In the genomic region with DNA sequence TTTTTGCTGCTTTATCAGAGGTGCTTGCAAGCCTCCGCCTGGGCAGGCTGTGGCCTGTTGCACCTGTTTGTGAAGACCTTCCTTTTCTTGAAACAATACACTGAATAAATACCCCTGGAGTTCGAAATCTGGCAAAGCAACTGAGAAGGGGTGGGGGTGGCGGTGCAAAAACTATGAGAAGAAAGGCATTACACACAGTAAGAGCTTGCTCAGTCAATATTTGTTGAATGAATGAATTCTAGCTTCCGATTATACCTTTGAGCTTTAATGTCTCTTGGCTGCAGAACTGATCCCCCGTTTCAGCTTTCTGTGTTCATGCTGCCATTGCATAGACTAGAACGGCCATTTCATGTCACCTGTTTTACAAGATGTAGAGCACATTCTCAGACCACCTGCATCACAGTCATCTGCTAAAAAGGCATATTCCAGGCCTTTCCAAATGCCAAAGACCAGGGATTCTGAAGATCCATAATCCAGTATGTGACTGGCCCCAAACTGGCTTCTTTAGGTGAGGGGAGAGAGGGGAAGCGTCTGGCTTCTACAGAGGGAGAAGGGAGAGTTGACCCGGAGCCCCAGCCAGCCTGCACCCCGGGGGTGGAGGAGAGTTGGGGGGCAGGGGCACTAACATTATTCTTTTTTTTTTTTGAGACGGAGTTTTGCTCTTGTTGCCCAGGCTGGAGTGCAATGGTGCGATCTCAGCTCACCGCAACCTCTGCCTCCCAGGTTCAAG, we compare ENCODE assay signal across 1 cellular context.
TF ChIP-seq lines count a peak whose summit lies in the region.

No MANE protein-coding gene starts in this region.

TF ChIP-seq in HepG2, 621 proteins besides CTCF, POLR2A, EP300 and RAD21 (continued from another document and continues in another):
- TF ChIP-seq RBM39 (IDR thresholded peaks at IDR 0.05; ENCODE audit: low read depth, low read length, poor library complexity, severe bottlenecking) (no peak), ZNF496 (CRISPR knock-in tag; IDR thresholded peaks at IDR 0.05; ENCODE audit: insufficient replicate concordance) (no peak), ZFP36L1 (CRISPR knock-in tag; IDR thresholded peaks at IDR 0.05) (no peak), RBFOX2 (IDR thresholded peaks at IDR 0.05; ENCODE audit: low read depth, low read length) (no peak), KLF13 (CRISPR knock-in tag; IDR thresholded peaks at IDR 0.05) (no peak), ZNF451 (CRISPR knock-in tag; IDR thresholded peaks at IDR 0.05) (no peak), ZNF775 (CRISPR knock-in tag; IDR thresholded peaks at IDR 0.05; ENCODE audit: borderline replicate concordance) (no peak), PLRG1 (conservative IDR thresholded peaks at IDR 0.05) (no peak), PCBP2 (optimal IDR thresholded peaks at IDR 0.05; ENCODE audit: low read depth, low read length, poor library complexity, severe bottlenecking) (no peak), ZNF331 (CRISPR knock-in tag; IDR thresholded peaks at IDR 0.05) (peak; percentile 45), ZNF547 (CRISPR knock-in tag; IDR thresholded peaks at IDR 0.05) (no peak), ZBTB8A (CRISPR knock-in tag; IDR thresholded peaks at IDR 0.05; ENCODE audit: borderline replicate concordance, low read depth) (no peak), HNRNPL (IDR thresholded peaks at IDR 0.05; ENCODE audit: low read depth, low read length) (no peak), SAFB2 (CRISPR knock-in tag; IDR thresholded peaks at IDR 0.05; ENCODE audit: borderline replicate concordance, low read depth) (no peak), NCOA1 (CRISPR knock-in tag; IDR thresholded peaks at IDR 0.05) (no peak), RCOR2 (CRISPR knock-in tag; IDR thresholded peaks at IDR 0.05) (peak; percentile 56; the same call in 1 of the 2 replicates), ZNF720 (CRISPR knock-in tag; IDR thresholded peaks at IDR 0.05) (no peak), SYNCRIP (IDR thresholded peaks at IDR 0.05; ENCODE audit: insufficient read depth, low read depth, low read length) (no peak), PPARG (CRISPR knock-in tag; conservative IDR thresholded peaks at IDR 0.05) (no peak; the same call in 1 of the 2 replicates), FOXO1 (CRISPR knock-in tag; IDR thresholded peaks at IDR 0.05) (peak; percentile 64), ATM (IDR thresholded peaks at IDR 0.05; ENCODE audit: borderline replicate concordance) (no peak), MEF2D (CRISPR knock-in tag; IDR thresholded peaks at IDR 0.05) (peak; percentile 78), ONECUT2 (CRISPR knock-in tag; IDR thresholded peaks at IDR 0.05) (no peak), SRSF1 (optimal IDR thresholded peaks at IDR 0.05; ENCODE audit: low read depth, low read length) (no peak), ETV6 (CRISPR knock-in tag; conservative IDR thresholded peaks at IDR 0.05) (no peak), ELF3 (CRISPR knock-in tag; IDR thresholded peaks at IDR 0.05) (peak; percentile 70; the same call in 1 of the 2 replicates), SNAPC2 (CRISPR knock-in tag; IDR thresholded peaks at IDR 0.05) (no peak; the same call in 1 of the 2 replicates), BORCS8-MEF2B (CRISPR knock-in tag; IDR thresholded peaks at IDR 0.05) (no peak), ZNF138 (CRISPR knock-in tag; IDR thresholded peaks at IDR 0.05; ENCODE audit: low read depth) (no peak), TSC22D2 (CRISPR knock-in tag; IDR thresholded peaks at IDR 0.05; ENCODE audit: borderline replicate concordance) (no peak), ERF (CRISPR knock-in tag; IDR thresholded peaks at IDR 0.05) (peak; percentile 43; the same call in 1 of the 2 replicates), ZNF224 (CRISPR knock-in tag; IDR thresholded peaks at IDR 0.05) (no peak), ZBTB38 (CRISPR knock-in tag; IDR thresholded peaks at IDR 0.05) (no peak; the same call in 1 of the 2 replicates)
- TF ChIP-seq, protein P1, sequence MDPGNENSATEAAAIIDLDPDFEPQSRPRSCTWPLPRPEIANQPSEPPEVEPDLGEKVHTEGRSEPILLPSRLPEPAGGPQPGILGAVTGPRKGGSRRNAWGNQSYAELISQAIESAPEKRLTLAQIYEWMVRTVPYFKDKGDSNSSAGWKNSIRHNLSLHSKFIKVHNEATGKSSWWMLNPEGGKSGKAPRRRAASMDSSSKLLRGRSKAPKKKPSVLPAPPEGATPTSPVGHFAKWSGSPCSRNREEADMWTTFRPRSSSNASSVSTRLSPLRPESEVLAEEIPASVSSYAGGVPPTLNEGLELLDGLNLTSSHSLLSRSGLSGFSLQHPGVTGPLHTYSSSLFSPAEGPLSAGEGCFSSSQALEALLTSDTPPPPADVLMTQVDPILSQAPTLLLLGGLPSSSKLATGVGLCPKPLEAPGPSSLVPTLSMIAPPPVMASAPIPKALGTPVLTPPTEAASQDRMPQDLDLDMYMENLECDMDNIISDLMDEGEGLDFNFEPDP (CRISPR knock-in tag; conservative IDR thresholded peaks at IDR 0.05) = no peak
- TF ChIP-seq, protein P2, sequence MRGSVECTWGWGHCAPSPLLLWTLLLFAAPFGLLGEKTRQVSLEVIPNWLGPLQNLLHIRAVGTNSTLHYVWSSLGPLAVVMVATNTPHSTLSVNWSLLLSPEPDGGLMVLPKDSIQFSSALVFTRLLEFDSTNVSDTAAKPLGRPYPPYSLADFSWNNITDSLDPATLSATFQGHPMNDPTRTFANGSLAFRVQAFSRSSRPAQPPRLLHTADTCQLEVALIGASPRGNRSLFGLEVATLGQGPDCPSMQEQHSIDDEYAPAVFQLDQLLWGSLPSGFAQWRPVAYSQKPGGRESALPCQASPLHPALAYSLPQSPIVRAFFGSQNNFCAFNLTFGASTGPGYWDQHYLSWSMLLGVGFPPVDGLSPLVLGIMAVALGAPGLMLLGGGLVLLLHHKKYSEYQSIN (CRISPR knock-in tag; IDR thresholded peaks at IDR 0.05; ENCODE audit: borderline replicate concordance) = no peak
- TF ChIP-seq, protein P3, sequence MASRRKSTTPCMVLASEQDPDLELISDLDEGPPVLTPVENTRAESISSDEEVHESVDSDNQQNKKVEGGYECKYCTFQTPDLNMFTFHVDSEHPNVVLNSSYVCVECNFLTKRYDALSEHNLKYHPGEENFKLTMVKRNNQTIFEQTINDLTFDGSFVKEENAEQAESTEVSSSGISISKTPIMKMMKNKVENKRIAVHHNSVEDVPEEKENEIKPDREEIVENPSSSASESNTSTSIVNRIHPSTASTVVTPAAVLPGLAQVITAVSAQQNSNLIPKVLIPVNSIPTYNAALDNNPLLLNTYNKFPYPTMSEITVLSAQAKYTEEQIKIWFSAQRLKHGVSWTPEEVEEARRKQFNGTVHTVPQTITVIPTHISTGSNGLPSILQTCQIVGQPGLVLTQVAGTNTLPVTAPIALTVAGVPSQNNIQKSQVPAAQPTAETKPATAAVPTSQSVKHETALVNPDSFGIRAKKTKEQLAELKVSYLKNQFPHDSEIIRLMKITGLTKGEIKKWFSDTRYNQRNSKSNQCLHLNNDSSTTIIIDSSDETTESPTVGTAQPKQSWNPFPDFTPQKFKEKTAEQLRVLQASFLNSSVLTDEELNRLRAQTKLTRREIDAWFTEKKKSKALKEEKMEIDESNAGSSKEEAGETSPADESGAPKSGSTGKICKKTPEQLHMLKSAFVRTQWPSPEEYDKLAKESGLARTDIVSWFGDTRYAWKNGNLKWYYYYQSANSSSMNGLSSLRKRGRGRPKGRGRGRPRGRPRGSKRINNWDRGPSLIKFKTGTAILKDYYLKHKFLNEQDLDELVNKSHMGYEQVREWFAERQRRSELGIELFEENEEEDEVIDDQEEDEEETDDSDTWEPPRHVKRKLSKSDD (CRISPR knock-in tag; IDR thresholded peaks at IDR 0.05; ENCODE audit: low read depth) = no peak
- TF ChIP-seq, protein P4, sequence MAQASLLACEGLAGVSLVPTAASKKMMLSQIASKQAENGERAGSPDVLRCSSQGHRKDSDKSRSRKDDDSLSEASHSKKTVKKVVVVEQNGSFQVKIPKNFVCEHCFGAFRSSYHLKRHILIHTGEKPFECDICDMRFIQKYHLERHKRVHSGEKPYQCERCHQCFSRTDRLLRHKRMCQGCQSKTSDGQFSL (CRISPR knock-in tag; IDR thresholded peaks at IDR 0.05) = no peak
- TF ChIP-seq, protein P5, sequence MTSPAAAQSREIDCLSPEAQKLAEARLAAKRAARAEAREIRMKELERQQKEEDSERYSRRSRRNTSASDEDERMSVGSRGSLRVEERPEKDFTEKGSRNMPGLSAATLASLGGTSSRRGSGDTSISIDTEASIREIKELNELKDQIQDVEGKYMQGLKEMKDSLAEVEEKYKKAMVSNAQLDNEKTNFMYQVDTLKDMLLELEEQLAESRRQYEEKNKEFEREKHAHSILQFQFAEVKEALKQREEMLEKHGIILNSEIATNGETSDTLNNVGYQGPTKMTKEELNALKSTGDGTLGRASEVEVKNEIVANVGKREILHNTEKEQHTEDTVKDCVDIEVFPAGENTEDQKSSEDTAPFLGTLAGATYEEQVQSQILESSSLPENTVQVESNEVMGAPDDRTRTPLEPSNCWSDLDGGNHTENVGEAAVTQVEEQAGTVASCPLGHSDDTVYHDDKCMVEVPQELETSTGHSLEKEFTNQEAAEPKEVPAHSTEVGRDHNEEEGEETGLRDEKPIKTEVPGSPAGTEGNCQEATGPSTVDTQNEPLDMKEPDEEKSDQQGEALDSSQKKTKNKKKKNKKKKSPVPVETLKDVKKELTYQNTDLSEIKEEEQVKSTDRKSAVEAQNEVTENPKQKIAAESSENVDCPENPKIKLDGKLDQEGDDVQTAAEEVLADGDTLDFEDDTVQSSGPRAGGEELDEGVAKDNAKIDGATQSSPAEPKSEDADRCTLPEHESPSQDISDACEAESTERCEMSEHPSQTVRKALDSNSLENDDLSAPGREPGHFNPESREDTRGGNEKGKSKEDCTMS (CRISPR knock-in tag; conservative IDR thresholded peaks at IDR 0.05) = no peak
- TF ChIP-seq, protein P6, sequence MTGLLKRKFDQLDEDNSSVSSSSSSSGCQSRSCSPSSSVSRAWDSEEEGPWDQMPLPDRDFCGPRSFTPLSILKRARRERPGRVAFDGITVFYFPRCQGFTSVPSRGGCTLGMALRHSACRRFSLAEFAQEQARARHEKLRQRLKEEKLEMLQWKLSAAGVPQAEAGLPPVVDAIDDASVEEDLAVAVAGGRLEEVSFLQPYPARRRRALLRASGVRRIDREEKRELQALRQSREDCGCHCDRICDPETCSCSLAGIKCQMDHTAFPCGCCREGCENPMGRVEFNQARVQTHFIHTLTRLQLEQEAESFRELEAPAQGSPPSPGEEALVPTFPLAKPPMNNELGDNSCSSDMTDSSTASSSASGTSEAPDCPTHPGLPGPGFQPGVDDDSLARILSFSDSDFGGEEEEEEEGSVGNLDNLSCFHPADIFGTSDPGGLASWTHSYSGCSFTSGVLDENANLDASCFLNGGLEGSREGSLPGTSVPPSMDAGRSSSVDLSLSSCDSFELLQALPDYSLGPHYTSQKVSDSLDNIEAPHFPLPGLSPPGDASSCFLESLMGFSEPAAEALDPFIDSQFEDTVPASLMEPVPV (CRISPR knock-in tag; IDR thresholded peaks at IDR 0.05) = no peak
- TF ChIP-seq, protein P7, sequence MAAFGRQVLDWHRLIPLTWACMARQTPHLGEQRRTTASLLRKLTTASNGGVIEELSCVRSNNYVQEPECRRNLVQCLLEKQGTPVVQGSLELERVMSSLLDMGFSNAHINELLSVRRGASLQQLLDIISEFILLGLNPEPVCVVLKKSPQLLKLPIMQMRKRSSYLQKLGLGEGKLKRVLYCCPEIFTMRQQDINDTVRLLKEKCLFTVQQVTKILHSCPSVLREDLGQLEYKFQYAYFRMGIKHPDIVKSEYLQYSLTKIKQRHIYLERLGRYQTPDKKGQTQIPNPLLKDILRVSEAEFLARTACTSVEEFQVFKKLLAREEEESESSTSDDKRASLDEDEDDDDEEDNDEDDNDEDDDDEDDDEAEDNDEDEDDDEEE (CRISPR knock-in tag; IDR thresholded peaks at IDR 0.05) = no peak
- TF ChIP-seq, protein P8, sequence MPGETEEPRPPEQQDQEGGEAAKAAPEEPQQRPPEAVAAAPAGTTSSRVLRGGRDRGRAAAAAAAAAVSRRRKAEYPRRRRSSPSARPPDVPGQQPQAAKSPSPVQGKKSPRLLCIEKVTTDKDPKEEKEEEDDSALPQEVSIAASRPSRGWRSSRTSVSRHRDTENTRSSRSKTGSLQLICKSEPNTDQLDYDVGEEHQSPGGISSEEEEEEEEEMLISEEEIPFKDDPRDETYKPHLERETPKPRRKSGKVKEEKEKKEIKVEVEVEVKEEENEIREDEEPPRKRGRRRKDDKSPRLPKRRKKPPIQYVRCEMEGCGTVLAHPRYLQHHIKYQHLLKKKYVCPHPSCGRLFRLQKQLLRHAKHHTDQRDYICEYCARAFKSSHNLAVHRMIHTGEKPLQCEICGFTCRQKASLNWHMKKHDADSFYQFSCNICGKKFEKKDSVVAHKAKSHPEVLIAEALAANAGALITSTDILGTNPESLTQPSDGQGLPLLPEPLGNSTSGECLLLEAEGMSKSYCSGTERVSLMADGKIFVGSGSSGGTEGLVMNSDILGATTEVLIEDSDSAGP (CRISPR knock-in tag; IDR thresholded peaks at IDR 0.05; ENCODE audit: borderline replicate concordance) = no peak
- TF ChIP-seq, protein P9, sequence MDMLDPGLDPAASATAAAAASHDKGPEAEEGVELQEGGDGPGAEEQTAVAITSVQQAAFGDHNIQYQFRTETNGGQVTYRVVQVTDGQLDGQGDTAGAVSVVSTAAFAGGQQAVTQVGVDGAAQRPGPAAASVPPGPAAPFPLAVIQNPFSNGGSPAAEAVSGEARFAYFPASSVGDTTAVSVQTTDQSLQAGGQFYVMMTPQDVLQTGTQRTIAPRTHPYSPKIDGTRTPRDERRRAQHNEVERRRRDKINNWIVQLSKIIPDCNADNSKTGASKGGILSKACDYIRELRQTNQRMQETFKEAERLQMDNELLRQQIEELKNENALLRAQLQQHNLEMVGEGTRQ (IDR thresholded peaks at IDR 0.05; ENCODE audit: low read depth, low read length) = no peak
- TF ChIP-seq, protein P9 (CRISPR knock-in tag; IDR thresholded peaks at IDR 0.05; ENCODE audit: borderline replicate concordance) = no peak
- TF ChIP-seq, protein P10, sequence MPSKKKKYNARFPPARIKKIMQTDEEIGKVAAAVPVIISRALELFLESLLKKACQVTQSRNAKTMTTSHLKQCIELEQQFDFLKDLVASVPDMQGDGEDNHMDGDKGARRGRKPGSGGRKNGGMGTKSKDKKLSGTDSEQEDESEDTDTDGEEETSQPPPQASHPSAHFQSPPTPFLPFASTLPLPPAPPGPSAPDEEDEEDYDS (CRISPR knock-in tag; IDR thresholded peaks at IDR 0.05) = 0 out of 2 replicates have a peak, but pooled peaks have one; percentile 61
